1 cellular context compared by ENCODE assay signal in the genomic region with DNA sequence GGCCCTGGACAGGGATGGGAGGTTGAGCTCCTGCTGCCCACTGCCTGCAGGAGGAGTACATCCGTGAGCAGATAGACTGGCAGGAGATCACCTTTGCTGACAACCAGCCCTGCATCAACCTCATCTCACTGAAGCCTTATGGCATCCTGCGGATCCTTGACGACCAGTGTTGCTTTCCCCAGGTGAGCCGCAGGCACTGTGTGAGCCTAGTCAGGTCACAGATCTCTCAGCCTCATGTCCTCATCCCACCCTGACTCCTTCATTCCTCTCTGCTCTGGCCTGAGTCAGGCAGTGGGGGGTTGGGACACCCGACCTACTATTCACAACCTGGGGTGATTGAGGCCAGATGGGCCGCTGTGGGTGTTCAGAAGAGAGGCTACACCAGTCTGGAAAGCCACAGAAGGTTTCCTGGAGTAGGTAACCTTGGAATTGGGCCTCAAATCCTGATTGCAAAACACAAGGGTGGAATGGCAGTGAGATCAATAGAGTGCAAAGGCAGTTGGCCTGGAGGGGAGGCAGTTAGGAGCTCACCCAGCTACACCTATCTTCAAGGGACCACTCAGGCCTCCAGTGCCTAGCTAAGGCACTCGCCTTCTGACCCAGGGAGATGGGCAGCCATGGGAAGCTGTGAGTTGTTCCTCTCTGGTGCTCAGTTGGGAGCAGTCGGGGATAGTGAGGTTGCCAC.
TF ChIP-seq lines count a peak whose summit lies in the region.

No MANE protein-coding gene starts in this region.

TF ChIP-seq in HepG2, 621 proteins besides CTCF, POLR2A, EP300 and RAD21 (continued from another document):
- TF ChIP-seq, protein P1, sequence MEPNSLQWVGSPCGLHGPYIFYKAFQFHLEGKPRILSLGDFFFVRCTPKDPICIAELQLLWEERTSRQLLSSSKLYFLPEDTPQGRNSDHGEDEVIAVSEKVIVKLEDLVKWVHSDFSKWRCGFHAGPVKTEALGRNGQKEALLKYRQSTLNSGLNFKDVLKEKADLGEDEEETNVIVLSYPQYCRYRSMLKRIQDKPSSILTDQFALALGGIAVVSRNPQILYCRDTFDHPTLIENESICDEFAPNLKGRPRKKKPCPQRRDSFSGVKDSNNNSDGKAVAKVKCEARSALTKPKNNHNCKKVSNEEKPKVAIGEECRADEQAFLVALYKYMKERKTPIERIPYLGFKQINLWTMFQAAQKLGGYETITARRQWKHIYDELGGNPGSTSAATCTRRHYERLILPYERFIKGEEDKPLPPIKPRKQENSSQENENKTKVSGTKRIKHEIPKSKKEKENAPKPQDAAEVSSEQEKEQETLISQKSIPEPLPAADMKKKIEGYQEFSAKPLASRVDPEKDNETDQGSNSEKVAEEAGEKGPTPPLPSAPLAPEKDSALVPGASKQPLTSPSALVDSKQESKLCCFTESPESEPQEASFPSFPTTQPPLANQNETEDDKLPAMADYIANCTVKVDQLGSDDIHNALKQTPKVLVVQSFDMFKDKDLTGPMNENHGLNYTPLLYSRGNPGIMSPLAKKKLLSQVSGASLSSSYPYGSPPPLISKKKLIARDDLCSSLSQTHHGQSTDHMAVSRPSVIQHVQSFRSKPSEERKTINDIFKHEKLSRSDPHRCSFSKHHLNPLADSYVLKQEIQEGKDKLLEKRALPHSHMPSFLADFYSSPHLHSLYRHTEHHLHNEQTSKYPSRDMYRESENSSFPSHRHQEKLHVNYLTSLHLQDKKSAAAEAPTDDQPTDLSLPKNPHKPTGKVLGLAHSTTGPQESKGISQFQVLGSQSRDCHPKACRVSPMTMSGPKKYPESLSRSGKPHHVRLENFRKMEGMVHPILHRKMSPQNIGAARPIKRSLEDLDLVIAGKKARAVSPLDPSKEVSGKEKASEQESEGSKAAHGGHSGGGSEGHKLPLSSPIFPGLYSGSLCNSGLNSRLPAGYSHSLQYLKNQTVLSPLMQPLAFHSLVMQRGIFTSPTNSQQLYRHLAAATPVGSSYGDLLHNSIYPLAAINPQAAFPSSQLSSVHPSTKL (CRISPR knock-in tag; IDR thresholded peaks at IDR 0.05) = peak; percentile 91
- TF ChIP-seq ZNF251 (CRISPR knock-in tag; IDR thresholded peaks at IDR 0.05) (no peak), KLF6 (CRISPR knock-in tag; IDR thresholded peaks at IDR 0.05) (0 out of 2 replicates have a peak, but pooled peaks have one; percentile 39), ZNF530 (CRISPR knock-in tag; IDR thresholded peaks at IDR 0.05; ENCODE audit: low read depth) (no peak), ZNF205 (CRISPR knock-in tag; IDR thresholded peaks at IDR 0.05) (peak; percentile 71; the same call in 1 of the 2 replicates), KLF9 (CRISPR knock-in tag; IDR thresholded peaks at IDR 0.05; ENCODE audit: low read depth) (no peak), ZNF556 (CRISPR knock-in tag; IDR thresholded peaks at IDR 0.05; ENCODE audit: borderline replicate concordance) (peak; percentile 72; the same call in 1 of the 2 replicates), ZNF3 (CRISPR knock-in tag; IDR thresholded peaks at IDR 0.05) (no peak), ZNF180 (CRISPR knock-in tag; IDR thresholded peaks at IDR 0.05; ENCODE audit: borderline replicate concordance, low read depth) (no peak), ARNT2 (CRISPR knock-in tag; IDR thresholded peaks at IDR 0.05; ENCODE audit: low read depth) (no peak), RELA (CRISPR knock-in tag; IDR thresholded peaks at IDR 0.05) (no peak), ZIK1 (CRISPR knock-in tag; IDR thresholded peaks at IDR 0.05; ENCODE audit: borderline replicate concordance, low read depth) (no peak), NRL (CRISPR knock-in tag; IDR thresholded peaks at IDR 0.05; ENCODE audit: borderline replicate concordance) (0 out of 2 replicates have a peak, but pooled peaks have one; percentile 64), PRMT3 (CRISPR knock-in tag; IDR thresholded peaks at IDR 0.05; ENCODE audit: borderline replicate concordance, low read depth) (no peak), PCBP1 (IDR thresholded peaks at IDR 0.05; ENCODE audit: borderline replicate concordance, low read depth, low read length) (no peak), ZNF761 (CRISPR knock-in tag; conservative IDR thresholded peaks at IDR 0.05) (no peak), HCFC1 (IDR thresholded peaks at IDR 0.05; ENCODE audit: low read depth, low read length) (no peak), CREB1 (IDR thresholded peaks at IDR 0.05) (no peak), CREB1 (CRISPR knock-in tag; IDR thresholded peaks at IDR 0.05) (no peak), MAZ (IDR thresholded peaks at IDR 0.05; ENCODE audit: borderline replicate concordance, low read depth, low read length) (no peak), MAZ (CRISPR knock-in tag; IDR thresholded peaks at IDR 0.05; ENCODE audit: low read depth) (peak; percentile 64; the same call in 1 of the 2 replicates), MYC (CRISPR knock-in tag; IDR thresholded peaks at IDR 0.05; ENCODE audit: borderline replicate concordance) (peak; percentile 21; the same call in 1 of the 2 replicates), HOXA3 (CRISPR knock-in tag; IDR thresholded peaks at IDR 0.05) (no peak; the same call in 1 of the 2 replicates), ATRX (CRISPR knock-in tag; IDR thresholded peaks at IDR 0.05; ENCODE audit: borderline replicate concordance) (no peak), STAT5B (CRISPR knock-in tag; IDR thresholded peaks at IDR 0.05) (no peak)
- TF ChIP-seq, protein P2, sequence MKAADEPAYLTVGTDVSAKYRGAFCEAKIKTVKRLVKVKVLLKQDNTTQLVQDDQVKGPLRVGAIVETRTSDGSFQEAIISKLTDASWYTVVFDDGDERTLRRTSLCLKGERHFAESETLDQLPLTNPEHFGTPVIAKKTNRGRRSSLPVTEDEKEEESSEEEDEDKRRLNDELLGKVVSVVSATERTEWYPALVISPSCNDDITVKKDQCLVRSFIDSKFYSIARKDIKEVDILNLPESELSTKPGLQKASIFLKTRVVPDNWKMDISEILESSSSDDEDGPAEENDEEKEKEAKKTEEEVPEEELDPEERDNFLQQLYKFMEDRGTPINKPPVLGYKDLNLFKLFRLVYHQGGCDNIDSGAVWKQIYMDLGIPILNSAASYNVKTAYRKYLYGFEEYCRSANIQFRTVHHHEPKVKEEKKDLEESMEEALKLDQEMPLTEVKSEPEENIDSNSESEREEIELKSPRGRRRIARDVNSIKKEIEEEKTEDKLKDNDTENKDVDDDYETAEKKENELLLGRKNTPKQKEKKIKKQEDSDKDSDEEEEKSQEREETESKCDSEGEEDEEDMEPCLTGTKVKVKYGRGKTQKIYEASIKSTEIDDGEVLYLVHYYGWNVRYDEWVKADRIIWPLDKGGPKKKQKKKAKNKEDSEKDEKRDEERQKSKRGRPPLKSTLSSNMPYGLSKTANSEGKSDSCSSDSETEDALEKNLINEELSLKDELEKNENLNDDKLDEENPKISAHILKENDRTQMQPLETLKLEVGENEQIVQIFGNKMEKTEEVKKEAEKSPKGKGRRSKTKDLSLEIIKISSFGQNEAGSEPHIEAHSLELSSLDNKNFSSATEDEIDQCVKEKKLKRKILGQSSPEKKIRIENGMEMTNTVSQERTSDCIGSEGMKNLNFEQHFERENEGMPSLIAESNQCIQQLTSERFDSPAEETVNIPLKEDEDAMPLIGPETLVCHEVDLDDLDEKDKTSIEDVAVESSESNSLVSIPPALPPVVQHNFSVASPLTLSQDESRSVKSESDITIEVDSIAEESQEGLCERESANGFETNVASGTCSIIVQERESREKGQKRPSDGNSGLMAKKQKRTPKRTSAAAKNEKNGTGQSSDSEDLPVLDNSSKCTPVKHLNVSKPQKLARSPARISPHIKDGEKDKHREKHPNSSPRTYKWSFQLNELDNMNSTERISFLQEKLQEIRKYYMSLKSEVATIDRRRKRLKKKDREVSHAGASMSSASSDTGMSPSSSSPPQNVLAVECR (CRISPR knock-in tag; IDR thresholded peaks at IDR 0.05; ENCODE audit: borderline replicate concordance) = peak; percentile 49; the same call in 1 of the 2 replicates
- TF ChIP-seq, protein P3, sequence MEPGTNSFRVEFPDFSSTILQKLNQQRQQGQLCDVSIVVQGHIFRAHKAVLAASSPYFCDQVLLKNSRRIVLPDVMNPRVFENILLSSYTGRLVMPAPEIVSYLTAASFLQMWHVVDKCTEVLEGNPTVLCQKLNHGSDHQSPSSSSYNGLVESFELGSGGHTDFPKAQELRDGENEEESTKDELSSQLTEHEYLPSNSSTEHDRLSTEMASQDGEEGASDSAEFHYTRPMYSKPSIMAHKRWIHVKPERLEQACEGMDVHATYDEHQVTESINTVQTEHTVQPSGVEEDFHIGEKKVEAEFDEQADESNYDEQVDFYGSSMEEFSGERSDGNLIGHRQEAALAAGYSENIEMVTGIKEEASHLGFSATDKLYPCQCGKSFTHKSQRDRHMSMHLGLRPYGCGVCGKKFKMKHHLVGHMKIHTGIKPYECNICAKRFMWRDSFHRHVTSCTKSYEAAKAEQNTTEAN (CRISPR knock-in tag; conservative IDR thresholded peaks at IDR 0.05) = no peak
- TF ChIP-seq, protein P4, sequence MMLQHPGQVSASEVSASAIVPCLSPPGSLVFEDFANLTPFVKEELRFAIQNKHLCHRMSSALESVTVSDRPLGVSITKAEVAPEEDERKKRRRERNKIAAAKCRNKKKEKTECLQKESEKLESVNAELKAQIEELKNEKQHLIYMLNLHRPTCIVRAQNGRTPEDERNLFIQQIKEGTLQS (CRISPR knock-in tag; IDR thresholded peaks at IDR 0.05) = no peak
